In the genomic region with DNA sequence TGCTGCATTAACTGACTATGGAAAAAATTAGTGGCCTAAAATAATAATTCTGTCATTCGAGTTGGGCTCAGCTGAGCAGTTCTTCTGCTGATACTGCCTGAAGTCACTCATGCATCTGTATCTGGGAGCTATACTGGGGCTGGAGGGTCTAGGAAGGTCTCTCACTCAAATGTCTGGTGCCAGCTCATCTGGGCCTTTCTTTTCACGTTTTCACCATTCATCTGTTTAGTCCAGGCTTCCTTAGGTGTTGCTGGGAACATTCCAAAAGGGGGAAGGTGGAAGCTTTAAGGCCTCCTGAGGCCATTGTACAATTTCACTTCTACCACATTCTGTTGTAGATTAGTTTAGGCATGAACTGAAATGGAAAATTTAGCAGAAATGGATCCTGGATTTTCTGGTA, we compare ENCODE assay signal across 19 cellular contexts. TPM values are rescaled to one million over a fixed set of nuclear protein-coding genes. Genes with fewer than 3 reads are reported as not detected.
DNase-seq lines count a peak whose midpoint lies in the region; ATAC-seq, FAIRE-seq and TF ChIP-seq lines count a peak whose summit lies in the region.
"Had no signal": no experiment of that assay in that cellular context is flagged by ENCODE, and none has a peak within 500 bp of the region (broad histone marks: within the 10 kb centered on the region; RNA-seq: fewer than 3 reads in every experiment).

No MANE protein-coding gene starts in this region.

- TF ChIP-seq POLR2A in HepG2 (IDR thresholded peaks at IDR 0.05; ENCODE audit: insufficient read depth in 1 of 2, low read depth in 2 of 2, low read length in 2 of 2) (no peak), right lobe of liver (IDR thresholded peaks at IDR 0.05) (no peak)

- H3K27me3 ChIP-seq in HepG2 (ENCODE audit: control insufficient read depth in 1 of 2, insufficient read depth in 2 of 2, low read length in 2 of 2) = no peaks in the 10 kb centered on the region
- H3K27me3 ChIP-seq in right lobe of liver = no peaks in the 10 kb centered on the region
- no peaks in the 10 kb centered on the region for H3K27me3 ChIP-seq in osteoblast (ENCODE audit: insufficient read depth, low read length)
- H3K27me3 ChIP-seq in aorta (ENCODE audit: control insufficient read depth in 1 of 2, insufficient read depth in 2 of 2, low read length in 1 of 2) = no peaks in the 10 kb centered on the region
- H3K27me3 ChIP-seq: MG63 had no signal

- peaks cover 22% of the 10 kb centered on the region for H3K36me3 Mint-ChIP-seq in MCF 10A (ENCODE audit: insufficient read depth, unreplicated experiment)
- H3K36me3 Mint-ChIP-seq: naive thymus-derived CD4-positive, alpha-beta T cell had no signal

- H3K36me3 ChIP-seq in HepG2 (replicated peaks in 1 of 2; ENCODE audit: control insufficient read depth in 1 of 2, insufficient read depth in 2 of 2, low read length in 2 of 2) (peaks cover 2 to 48% of the 10 kb centered on the region in 2 experiments), right lobe of liver (no peaks in the 10 kb centered on the region), osteoblast (ENCODE audit: insufficient read depth, low read length) (peaks cover 10% of the 10 kb centered on the region), aorta (ENCODE audit: control insufficient read depth in 1 of 2, insufficient read depth in 2 of 2, low read length in 1 of 2) (peaks cover 0 to 4% of the 10 kb centered on the region in 2 donors)

- H3K27me3 Mint-ChIP-seq in MCF 10A (ENCODE audit: insufficient read depth, unreplicated experiment) = no peaks in the 10 kb centered on the region

- FAIRE-seq in HepG2 (lab: Jason Lieb, UNC) = no peak
- FAIRE-seq: H54 had no signal

- no peak overlapping the region for H2AFZ ChIP-seq in HepG2 (ENCODE audit: low read length)
- H2AFZ ChIP-seq in osteoblast (ENCODE audit: low read length) = no peak overlapping the region

- in situ Hi-C loops in HepG2 (cut with HindIII; ENCODE audit: extremely low pct_ligation_motif_present, low pct_unique_long_range_greater_than_20kb) = no loop called here

- POLR2A ChIA-PET in HepG2 (lab: Yijun Ruan, JAX) = no interaction called here
- POLR2A ChIA-PET in MCF 10A (lab: Yijun Ruan, JAX) = interaction anchor here (0.7 to 6.0 kb wide), 3 partner anchors 19 to 130 kb away, joined by 3 to 27 read pairs (median 4); no protein-coding TSS in a partner anchor

- no TSS peak for BruUV-seq in HepG2 (replicated peaks; lab: Mats Ljungman, UMichigan)
- no TSS peak for BruUV-seq in MCF 10A (replicated peaks; lab: Mats Ljungman, UMichigan)

- H3K4me1 ChIP-seq in HepG2 (ENCODE audit: insufficient read depth, low read length) (peaks cover 42% of the 10 kb centered on the region), right lobe of liver (no peaks in the 10 kb centered on the region), osteoblast (ENCODE audit: insufficient read depth, low read length) (peaks cover 27% of the 10 kb centered on the region), aorta (ENCODE audit: control insufficient read depth in 1 of 2, insufficient read depth in 2 of 2, low read length in 2 of 2) (peaks cover 6 to 8% of the 10 kb centered on the region in 2 donors)

- TF ChIP-seq CTCF in HepG2 (CRISPR knock-in tag; IDR thresholded peaks at IDR 0.05) (no peak), right lobe of liver (IDR thresholded peaks at IDR 0.05) (no peak), MCF 10A (IDR thresholded peaks at IDR 0.05; ENCODE audit: unreplicated experiment) (no peak), osteoblast (IDR thresholded peaks at IDR 0.05; ENCODE audit: extremely low read depth, low read depth, low read length) (no peak)

- intact Hi-C loops in HepG2 (cut with micrococcal nuclease; ENCODE audit: unreplicated experiment) = no loop called here
- intact Hi-C loops in right lobe of liver (cut with DNase I) = no loop called here
- intact Hi-C loops in MCF 10A (cut with micrococcal nuclease) = loop anchor here (2.0 kb wide), 1 partner anchor 27 kb away; the partner anchor contains the start of gene YAP1
- intact Hi-C loops in aorta (cut with DNase I) = loop anchor here (2.0 to 5.0 kb wide), 2 partner anchors 31 to 79 kb away; no protein-coding TSS in a partner anchor

- DNase-seq in HepG2 (ENCODE audit: low spot score) = no peak
- no peak for DNase-seq in right lobe of liver
- peak; percentile 39 for DNase-seq in MCF 10A (ENCODE audit: unreplicated experiment)
- DNase-seq in osteoblast (ENCODE audit: insufficient read length, low spot score, missing footprints) = no peak
- DNase-seq in aorta = no peak
- no peak for DNase-seq in midbrain (lab: John Stamatoyannopoulos, UW)
- no peak for DNase-seq in cerebellar nuclear complex (lab: John Stamatoyannopoulos, UW)
- DNase-seq: activated CD4-positive, alpha-beta T cell treated with anti-CD3 and anti-CD28 coated beads, Interleukin-2, amount 50 U/mL, for 4 hours; effector CD4-positive, alpha-beta T cell; MG63; naive thymus-derived CD4-positive, alpha-beta T cell; NCI-H2081; NCI-H82; retina; stimulated activated naive CD8-positive, alpha-beta T cell treated with anti-CD3 and anti-CD28 coated beads, Interleukin-15, amount 100 ng/mL, for 72 hours; T-helper 9 cell had no signal

- CTCF ChIA-PET in HepG2 (lab: Yijun Ruan, JAX; ENCODE audit: low intra/inter-chr PET ratio, low total read pairs) = no interaction called here
- CTCF ChIA-PET in MCF 10A (lab: Yijun Ruan, JAX) = interaction anchor here (0.5 to 1.4 kb wide), 7 partner anchors 19 to 497 kb away, joined by 3 to 4 read pairs (median 3); no protein-coding TSS in a partner anchor

- H3K27ac Mint-ChIP-seq in MCF 10A (ENCODE audit: low read depth, unreplicated experiment) = peak overlapping the region; percentile 91
- H3K27ac Mint-ChIP-seq: naive thymus-derived CD4-positive, alpha-beta T cell; stimulated activated naive CD8-positive, alpha-beta T cell treated with anti-CD3 and anti-CD28 coated beads, Interleukin-15, amount 100 ng/mL, for 72 hours had no signal

- H3K9me3 ChIP-seq in HepG2 (ENCODE audit: low read length) (no peaks in the 10 kb centered on the region), right lobe of liver (no peaks in the 10 kb centered on the region), osteoblast (ENCODE audit: low read depth, low read length) (no peaks in the 10 kb centered on the region), aorta (ENCODE audit: control insufficient read depth, low read length) (no peaks in the 10 kb centered on the region)
- H3K9me3 ChIP-seq: MG63 had no signal

- H3K4me3 Mint-ChIP-seq in MCF 10A (ENCODE audit: unreplicated experiment) = peak overlapping the region; percentile 55
- H3K4me3 Mint-ChIP-seq: naive thymus-derived CD4-positive, alpha-beta T cell; stimulated activated naive CD8-positive, alpha-beta T cell treated with anti-CD3 and anti-CD28 coated beads, Interleukin-15, amount 100 ng/mL, for 72 hours had no signal

- H3K27ac ChIP-seq in HepG2 (ENCODE audit: extremely low read length, insufficient read depth, low read length) (peak overlapping the region; percentile 17), right lobe of liver (no peak overlapping the region), osteoblast (ENCODE audit: low read depth, low read length) (peak overlapping the region; percentile 98), aorta (ENCODE audit: low read depth in 1 of 2, low read length in 2 of 2) (peak overlapping the region; percentile 70 to 88)
- H3K27ac ChIP-seq: HL-60 had no signal

- peaks cover 30% of the 10 kb centered on the region for H3K4me1 Mint-ChIP-seq in MCF 10A (ENCODE audit: insufficient read depth, unreplicated experiment)
- H3K4me1 Mint-ChIP-seq: naive thymus-derived CD4-positive, alpha-beta T cell; stimulated activated naive CD8-positive, alpha-beta T cell treated with anti-CD3 and anti-CD28 coated beads, Interleukin-15, amount 100 ng/mL, for 72 hours had no signal

- H3K79me2 ChIP-seq in HepG2 (ENCODE audit: insufficient read depth, low read length) (peaks cover 97% of the 10 kb centered on the region), osteoblast (ENCODE audit: insufficient read depth, low read length) (peaks cover 90% of the 10 kb centered on the region)

- H3K9ac ChIP-seq in HepG2 (ENCODE audit: insufficient read depth, low read depth, low read length) = no peak overlapping the region

- TF ChIP-seq EP300 in HepG2 (IDR thresholded peaks at IDR 0.05; ENCODE audit: low read depth in 2 of 2, low read length in 2 of 2) (no peak), HepG2 (CRISPR knock-in tag; IDR thresholded peaks at IDR 0.05; ENCODE audit: borderline replicate concordance) (no peak)

- peak overlapping the region; percentile 14; the same call in 1 of the 2 replicates for H3K4me2 ChIP-seq in HepG2 (ENCODE audit: low read depth, low read length)
- H3K4me2 ChIP-seq in osteoblast (ENCODE audit: insufficient read depth, low read length) = peak overlapping the region; percentile 74

- TF ChIP-seq RAD21 in HepG2 (CRISPR knock-in tag; IDR thresholded peaks at IDR 0.05) = no peak

- WGBS in HepG2 (ENCODE audit: low lambda C conversion rate) = 100% methylated on average over 2 of the region's 2 CpGs
- 100% methylated on average over 1 of the region's 2 CpGs for WGBS in right lobe of liver (ENCODE audit: insufficient coverage, low coverage, low lambda C conversion rate, missing lambda C conversion rate)
- WGBS in aorta, 2 donors = 58 to 73% methylated on average over 2 of the region's 2 CpGs

- no peaks in the 10 kb centered on the region for H3K9me3 Mint-ChIP-seq in MCF 10A (ENCODE audit: unreplicated experiment)
- H3K9me3 Mint-ChIP-seq: naive thymus-derived CD4-positive, alpha-beta T cell; stimulated activated naive CD8-positive, alpha-beta T cell treated with anti-CD3 and anti-CD28 coated beads, Interleukin-15, amount 100 ng/mL, for 72 hours had no signal

- no peak overlapping the region for H3K4me3 ChIP-seq in HepG2 (replicated peaks in 1 of 3; ENCODE audit: insufficient read depth in 1 of 3, low read depth in 2 of 3, low read length in 3 of 3)
- no peak overlapping the region for H3K4me3 ChIP-seq in right lobe of liver
- H3K4me3 ChIP-seq in osteoblast (ENCODE audit: insufficient read depth, low read length) = peak overlapping the region; percentile 13
- no peak overlapping the region for H3K4me3 ChIP-seq in aorta (ENCODE audit: low read length in 2 of 2)
- H3K4me3 ChIP-seq: MG63 had no signal

- peaks cover 21% of the 10 kb centered on the region for H4K20me1 ChIP-seq in HepG2 (ENCODE audit: insufficient read depth, low read length)
- H4K20me1 ChIP-seq in osteoblast (ENCODE audit: insufficient read depth, low read length) = peaks cover 10% of the 10 kb centered on the region

- ATAC-seq in HepG2 (no peak), right lobe of liver (no peak), aorta (ENCODE audit: low FRiP score) (no peak), GM19351 (IDR thresholded peaks at IDR 0.05; ENCODE audit: unreplicated experiment) (no peak)
- ATAC-seq: naive thymus-derived CD4-positive, alpha-beta T cell; stimulated activated naive CD8-positive, alpha-beta T cell treated with anti-CD3 and anti-CD28 coated beads, Interleukin-15, amount 100 ng/mL, for 72 hours had no signal

RNA-seq across cellular contexts. Expression of gene YAP1, which starts 28.0 kb away (rescaled TPM):
- total RNA-seq in HepG2 (2016; rRNA removed; fragmentation: Illumina TruSeq; extraction: Trizol) = 91.0 and 108 TPM in 2 replicates
- 18.3 and 18.7 TPM in 2 replicates for total RNA-seq in HepG2 (2016; cell fraction: cytosol; rRNA removed; fragmentation: Illumina TruSeq; extraction: Trizol; ENCODE audit: low read depth)
- total RNA-seq in HepG2 (2016; cell fraction: insoluble cytoplasmic fraction; rRNA removed; fragmentation: Illumina TruSeq; extraction: Trizol) = 92.8 and 93.3 TPM in 2 replicates
- 49.6 and 53.1 TPM in 2 replicates for total RNA-seq in HepG2 (2016; cell fraction: membrane; rRNA removed; fragmentation: Illumina TruSeq; extraction: Trizol)
- total RNA-seq in HepG2 (2016; cell fraction: nucleus; rRNA removed; fragmentation: Illumina TruSeq; extraction: Trizol) = 71.2 and 71.8 TPM in 2 replicates
- polyA plus RNA-seq in HepG2 (2011; rRNA removed) = 54.6 and 59.5 TPM in 2 replicates
- 43.4 and 52.7 TPM in 2 replicates for polyA plus RNA-seq in HepG2 (2011; cell fraction: cytosol; rRNA removed)
- 55.8 and 69.5 TPM in 2 replicates for polyA plus RNA-seq in HepG2 (2011; cell fraction: nucleus; rRNA removed)
- polyA plus RNA-seq in HepG2 (2012) = 49.5 and 56.9 TPM in 2 replicates
- polyA plus RNA-seq in HepG2 (2016; cell fraction: cytosol; fragmentation: Illumina TruSeq; extraction: Trizol; ENCODE audit: low read depth) = 10.2 and 10.9 TPM in 2 replicates
- 81.7 and 83.7 TPM in 2 replicates for polyA plus RNA-seq in HepG2 (2016; cell fraction: insoluble cytoplasmic fraction; fragmentation: Illumina TruSeq; extraction: Trizol; ENCODE audit: low read depth)
- polyA plus RNA-seq in HepG2 (2016; cell fraction: membrane; fragmentation: Illumina TruSeq; extraction: Trizol; ENCODE audit: low read depth) = 22.9 and 23.0 TPM in 2 replicates
- 74.1 and 74.4 TPM in 2 replicates for polyA plus RNA-seq in HepG2 (2016; cell fraction: nucleus; fragmentation: Illumina TruSeq; extraction: Trizol; ENCODE audit: insufficient read depth, low read depth)
- polyA minus RNA-seq in HepG2 (2011; rRNA and poly(A)+ RNA removed; ENCODE audit: low replicate concordance) = 196 and 205 TPM in 2 replicates
- polyA minus RNA-seq in HepG2 (2011; cell fraction: cytosol; rRNA and poly(A)+ RNA removed) = 79.4 and 97.8 TPM in 2 replicates
- 115 and 136 TPM in 2 replicates for polyA minus RNA-seq in HepG2 (2011; cell fraction: nucleus; rRNA and poly(A)+ RNA removed)
- total RNA-seq in right lobe of liver = 10 to 100 TPM; 17.9 to 60.5 (median 36.3) TPM
- 139 and 158 TPM in 2 replicates for total RNA-seq in MCF 10A (2022)
- total RNA-seq in osteoblast = 156 and 174 TPM in 2 replicates
- 100 to 1,000 TPM; 215 to 393 TPM for total RNA-seq in aorta
- 10 to 100 TPM; 76.0 to 77.5 TPM for polyA plus RNA-seq in aorta
- polyA plus RNA-seq: naive thymus-derived CD4-positive, alpha-beta T cell had no signal

Comparison
In these comparisons a context has a peak if more than half of its experiments do, and no peak if none do; other contexts are left out.
1. H3K27ac ChIP-seq: peak in HepG2 (single experiment), osteoblast (single experiment) and aorta (2 of 2); none in right lobe of liver (0 of 3).
2. intact Hi-C loops: an anchor here in MCF 10A (2.0 kb wide) and aorta (2.0 to 5.0 kb wide); none called in HepG2 and right lobe of liver.